ENCODE assay signal across 16 cellular contexts in the genomic region with DNA sequence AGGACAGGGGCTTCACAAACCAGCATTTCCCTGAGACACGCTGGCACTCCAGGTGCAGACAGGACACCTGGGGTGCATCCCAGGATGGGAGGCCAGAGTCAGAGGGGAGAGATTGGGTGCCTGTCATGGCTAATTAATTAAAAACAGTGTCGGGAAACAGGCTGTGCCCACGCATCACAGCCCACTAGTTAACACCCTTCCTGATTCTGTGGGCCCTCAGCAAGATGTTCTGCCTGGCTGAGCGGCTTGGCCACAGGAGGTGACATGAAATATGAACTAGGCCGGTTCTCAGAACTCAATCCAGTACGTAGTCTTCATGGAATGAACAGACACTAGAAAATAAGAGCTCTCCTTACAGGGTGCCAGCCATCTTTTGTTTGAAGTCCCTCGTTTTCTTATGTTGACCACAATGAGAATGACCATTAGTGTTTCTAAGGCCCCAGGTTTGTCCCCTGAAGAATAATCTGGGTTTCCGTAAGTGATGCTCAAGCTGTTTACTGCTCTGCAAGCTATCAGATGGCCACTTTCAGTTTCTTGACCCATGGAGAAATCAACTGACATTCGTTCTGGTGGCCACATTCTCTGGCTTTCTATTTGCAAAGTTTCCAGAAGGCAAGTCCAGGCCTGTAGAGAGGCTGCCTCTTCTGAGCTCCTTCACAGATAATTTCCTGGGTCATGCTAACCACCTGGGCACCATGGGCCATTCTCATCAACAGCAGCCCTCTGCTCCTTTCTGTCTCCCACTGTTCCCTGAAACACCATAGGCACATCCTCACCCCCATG.
DNase-seq lines count a peak whose midpoint lies in the region; ATAC-seq and TF ChIP-seq lines count a peak whose summit lies in the region.
"Had no signal": no experiment of that assay in that cellular context is flagged by ENCODE, and none has a peak within 500 bp of the region (broad histone marks: within the 10 kb centered on the region; RNA-seq: fewer than 3 reads in every experiment).

No MANE protein-coding gene starts in this region.

- peak; percentile 61 for ATAC-seq in GM19452 (IDR thresholded peaks at IDR 0.05; ENCODE audit: unreplicated experiment)
- ATAC-seq in HG02588 (IDR thresholded peaks at IDR 0.05; ENCODE audit: unreplicated experiment) = no peak
- ATAC-seq: Panc1 had no signal

- H3K27me3 ChIP-seq in GM06990 (replicated peaks; ENCODE audit: control insufficient read depth, insufficient read depth, low read length) = no peaks in the 10 kb centered on the region
- H3K27me3 ChIP-seq in kidney epithelial cell (ENCODE audit: control insufficient read depth, insufficient read depth, low read length) = no peaks in the 10 kb centered on the region

- TF ChIP-seq CTCF in GM06990 (IDR thresholded peaks at IDR 0.05; ENCODE audit: insufficient read depth, low read length, poor library complexity, severe bottlenecking) = no peak
- TF ChIP-seq CTCF in kidney epithelial cell (IDR thresholded peaks at IDR 0.05; ENCODE audit: insufficient read depth, low read length, poor library complexity, severe bottlenecking) = no peak

- H3K4me3 ChIP-seq in GM06990 (replicated peaks; ENCODE audit: low read depth, low read length) = no peak overlapping the region
- H3K4me3 ChIP-seq in kidney epithelial cell (ENCODE audit: low read depth, low read length) = no peak overlapping the region

- H3K36me3 ChIP-seq in GM06990 (ENCODE audit: control insufficient read depth, insufficient read depth, low read length) (no peaks in the 10 kb centered on the region), kidney epithelial cell (ENCODE audit: control insufficient read depth, insufficient read depth, low read length) (no peaks in the 10 kb centered on the region)

- no peak; the same call in 1 of the 2 replicates for TF ChIP-seq RAD21 in Ishikawa (IDR thresholded peaks at IDR 0.05; ENCODE audit: low read depth)

- TF ChIP-seq EP300 in Ishikawa (IDR thresholded peaks at IDR 0.05; ENCODE audit: borderline replicate concordance) = peak; percentile 100

- DNase-seq in GM06990 (ENCODE audit: extremely low read depth, insufficient read length) = peak; percentile 29
- peak; percentile 19 for DNase-seq in kidney epithelial cell (ENCODE audit: low read depth)
- DNase-seq in NCI-H1092 treated with DMSO at 0.1 percent for 48 hours (lab: John Stamatoyannopoulos, UW) = no peak
- no peak for DNase-seq in NCI-H2171 treated with DMSO at 0.1 percent for 48 hours (lab: John Stamatoyannopoulos, UW)
- no peak for DNase-seq in SHP77 (lab: John Stamatoyannopoulos, UW)
- DNase-seq: activated effector memory CD4-positive, alpha-beta T cell treated with anti-CD3 and anti-CD28 coated beads, Interleukin-2, amount 50 U/mL, for 16 hours; anterior cingulate cortex; immature natural killer cell; NCI-H1436 treated with DMSO at 0.1 percent for 48 hours; NCI-H748 treated with DMSO at 0.1 percent for 48 hours; stimulated activated naive CD4-positive, alpha-beta T cell; SW 1271 had no signal

TF ChIP-seq in Ishikawa, 13 proteins besides CTCF, POLR2A, EP300 and RAD21:
- peak; percentile 71 for TF ChIP-seq YY1 (IDR thresholded peaks at IDR 0.05; ENCODE audit: low read depth)
- peak; percentile 80 for TF ChIP-seq ZBTB7A (IDR thresholded peaks at IDR 0.05; ENCODE audit: low read depth)
- peak; percentile 94 for TF ChIP-seq NFIC (IDR thresholded peaks at IDR 0.05)
- TF ChIP-seq TCF12 (IDR thresholded peaks at IDR 0.05; ENCODE audit: low read depth) = peak; percentile 100
- peak; percentile 5; the same call in 1 of the 2 replicates for TF ChIP-seq CREB1 (IDR thresholded peaks at IDR 0.05; ENCODE audit: low read depth)
- peak; percentile 92 for TF ChIP-seq TEAD4 (IDR thresholded peaks at IDR 0.05)
- TF ChIP-seq, protein P1, sequence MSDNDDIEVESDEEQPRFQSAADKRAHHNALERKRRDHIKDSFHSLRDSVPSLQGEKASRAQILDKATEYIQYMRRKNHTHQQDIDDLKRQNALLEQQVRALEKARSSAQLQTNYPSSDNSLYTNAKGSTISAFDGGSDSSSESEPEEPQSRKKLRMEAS (IDR thresholded peaks at IDR 0.05) = peak; percentile 78
- no peak for TF ChIP-seq TAF1 (IDR thresholded peaks at IDR 0.05; ENCODE audit: low read depth)
- TF ChIP-seq, protein P2, sequence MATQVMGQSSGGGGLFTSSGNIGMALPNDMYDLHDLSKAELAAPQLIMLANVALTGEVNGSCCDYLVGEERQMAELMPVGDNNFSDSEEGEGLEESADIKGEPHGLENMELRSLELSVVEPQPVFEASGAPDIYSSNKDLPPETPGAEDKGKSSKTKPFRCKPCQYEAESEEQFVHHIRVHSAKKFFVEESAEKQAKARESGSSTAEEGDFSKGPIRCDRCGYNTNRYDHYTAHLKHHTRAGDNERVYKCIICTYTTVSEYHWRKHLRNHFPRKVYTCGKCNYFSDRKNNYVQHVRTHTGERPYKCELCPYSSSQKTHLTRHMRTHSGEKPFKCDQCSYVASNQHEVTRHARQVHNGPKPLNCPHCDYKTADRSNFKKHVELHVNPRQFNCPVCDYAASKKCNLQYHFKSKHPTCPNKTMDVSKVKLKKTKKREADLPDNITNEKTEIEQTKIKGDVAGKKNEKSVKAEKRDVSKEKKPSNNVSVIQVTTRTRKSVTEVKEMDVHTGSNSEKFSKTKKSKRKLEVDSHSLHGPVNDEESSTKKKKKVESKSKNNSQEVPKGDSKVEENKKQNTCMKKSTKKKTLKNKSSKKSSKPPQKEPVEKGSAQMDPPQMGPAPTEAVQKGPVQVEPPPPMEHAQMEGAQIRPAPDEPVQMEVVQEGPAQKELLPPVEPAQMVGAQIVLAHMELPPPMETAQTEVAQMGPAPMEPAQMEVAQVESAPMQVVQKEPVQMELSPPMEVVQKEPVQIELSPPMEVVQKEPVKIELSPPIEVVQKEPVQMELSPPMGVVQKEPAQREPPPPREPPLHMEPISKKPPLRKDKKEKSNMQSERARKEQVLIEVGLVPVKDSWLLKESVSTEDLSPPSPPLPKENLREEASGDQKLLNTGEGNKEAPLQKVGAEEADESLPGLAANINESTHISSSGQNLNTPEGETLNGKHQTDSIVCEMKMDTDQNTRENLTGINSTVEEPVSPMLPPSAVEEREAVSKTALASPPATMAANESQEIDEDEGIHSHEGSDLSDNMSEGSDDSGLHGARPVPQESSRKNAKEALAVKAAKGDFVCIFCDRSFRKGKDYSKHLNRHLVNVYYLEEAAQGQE (IDR thresholded peaks at IDR 0.05; ENCODE audit: low read depth) = no peak
- TF ChIP-seq CEBPB (IDR thresholded peaks at IDR 0.05) = 0 out of 2 replicates have a peak, but pooled peaks have one; percentile 40
- TF ChIP-seq FOXM1 (IDR thresholded peaks at IDR 0.05; ENCODE audit: borderline replicate concordance, low read depth) = peak; percentile 97
- TF ChIP-seq EGR1 (IDR thresholded peaks at IDR 0.05) = peak; percentile 97
- TF ChIP-seq, protein P3, sequence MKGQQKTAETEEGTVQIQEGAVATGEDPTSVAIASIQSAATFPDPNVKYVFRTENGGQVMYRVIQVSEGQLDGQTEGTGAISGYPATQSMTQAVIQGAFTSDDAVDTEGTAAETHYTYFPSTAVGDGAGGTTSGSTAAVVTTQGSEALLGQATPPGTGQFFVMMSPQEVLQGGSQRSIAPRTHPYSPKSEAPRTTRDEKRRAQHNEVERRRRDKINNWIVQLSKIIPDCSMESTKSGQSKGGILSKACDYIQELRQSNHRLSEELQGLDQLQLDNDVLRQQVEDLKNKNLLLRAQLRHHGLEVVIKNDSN (IDR thresholded peaks at IDR 0.05) = peak; percentile 2; the same call in 1 of the 2 replicates

Comparison
In these comparisons a context has a peak if more than half of its experiments do, and no peak if none do; other contexts are left out.
1. DNase-seq: peak in GM06990 (single experiment) and kidney epithelial cell (single experiment); none in NCI-H1092 treated with DMSO at 0.1 percent for 48 hours (single experiment), NCI-H2171 treated with DMSO at 0.1 percent for 48 hours (single experiment) and SHP77 (0 of 2).